Comparison of ENCODE assay signal across 12 cellular contexts in genomic region chr10:77872151-77872946, GRCh38. TPM values are rescaled to one million over a fixed set of nuclear protein-coding genes. Genes with fewer than 3 reads are reported as not detected.
DNase-seq lines count a peak whose midpoint lies in the region; ATAC-seq and TF ChIP-seq lines count a peak whose summit lies in the region.
"Had no signal": no experiment of that assay in that cellular context is flagged by ENCODE, and none has a peak within 500 bp of the region (broad histone marks: within the 10 kb centered on the region; RNA-seq: fewer than 3 reads in every experiment).

No MANE protein-coding gene starts in this region.

- CTCF ChIA-PET in A673 (lab: Charles Lee) (interaction anchor here (0.5 kb wide), 1 partner anchor 26 kb away, joined by 3 read pairs; no protein-coding TSS in a partner anchor), WTC11 (lab: Charles Lee) (interaction anchor here (1.2 to 4.4 kb wide), 3 partner anchors 18 to 26 kb away, joined by 3 to 44 read pairs (median 6); no protein-coding TSS in a partner anchor)

- H3K9me3 Mint-ChIP-seq in WTC11 (no peaks in the 10 kb centered on the region), CD14-positive monocyte (no peaks in the 10 kb centered on the region)
- H3K9me3 Mint-ChIP-seq: activated naive CD4-positive, alpha-beta T cell treated with anti-CD3 and anti-CD28 coated beads, Interleukin-2, amount 10 ng/mL, durations not matched to agents 7 days and 5 days; nephron progenitor cell had no signal

- ATAC-seq in WTC11: no peak

- TF ChIP-seq CTCF in A673 (conservative IDR thresholded peaks at IDR 0.05; ENCODE audit: low read depth, low read length): no peak
- no peak for TF ChIP-seq CTCF in WTC11 (IDR thresholded peaks at IDR 0.05)
- no peak for TF ChIP-seq CTCF in fibroblast of villous mesenchyme (IDR thresholded peaks at IDR 0.05; ENCODE audit: insufficient read depth, low read depth, low read length)
- TF ChIP-seq CTCF in parathyroid adenoma (IDR thresholded peaks at IDR 0.05): no peak
- TF ChIP-seq CTCF in GM20000 (IDR thresholded peaks at IDR 0.05; ENCODE audit: extremely low read depth, missing control alignments): no peak
- no peak for TF ChIP-seq CTCF in CD14-positive monocyte (IDR thresholded peaks at IDR 0.05)

- H3K27me3 Mint-ChIP-seq in WTC11 (ENCODE audit: low read depth): no peaks in the 10 kb centered on the region
- H3K27me3 Mint-ChIP-seq in CD14-positive monocyte (ENCODE audit: low read depth in 3 of 3): peaks cover 0 to 10% (median 4%) of the 10 kb centered on the region in 3 donors

- no peaks in the 10 kb centered on the region for H3K9me3 ChIP-seq in A673 (ENCODE audit: low read depth, low read length, poor library complexity, severe bottlenecking)
- H3K9me3 ChIP-seq in parathyroid adenoma (ENCODE audit: control insufficient read depth, low read length): no peaks in the 10 kb centered on the region

- peak; percentile 33 for DNase-seq in A673 (ENCODE audit: low spot score)
- DNase-seq in WTC11 (ENCODE audit: low spot score): no peak
- DNase-seq in fibroblast of villous mesenchyme (ENCODE audit: low read depth): peak; percentile 42
- DNase-seq in NCI-H2227 treated with DMSO at 0.1 percent for 48 hours (lab: John Stamatoyannopoulos, UW): no peak
- no peak for DNase-seq in NCI-H1105 treated with DMSO at 0.1 percent for 48 hours (lab: John Stamatoyannopoulos, UW)
- DNase-seq in GM20000 (ENCODE audit: low spot score): no peak
- no peak for DNase-seq in CD14-positive monocyte (ENCODE audit: low spot score)
- DNase-seq: activated CD4-positive, CD25-positive, alpha-beta regulatory T cell; activated naive CD4-positive, alpha-beta T cell treated with anti-CD3 and anti-CD28 coated beads, Interleukin-2, amount 10 ng/mL, durations not matched to agents 7 days and 5 days; nephron progenitor cell; OCI-M1 had no signal

- peak overlapping the region; percentile 52 for H3K4me2 ChIP-seq in parathyroid adenoma (ENCODE audit: low read length)

- H2AFZ ChIP-seq in parathyroid adenoma: no peak overlapping the region

- intact Hi-C loops in A673 (cut with micrococcal nuclease; ENCODE audit: unreplicated experiment) (no loop called here), CD14-positive monocyte (cut with micrococcal nuclease) (no loop called here)

- H3K4me3 ChIP-seq in A673 (ENCODE audit: low read depth, low read length, poor library complexity, severe bottlenecking) (no peak overlapping the region), fibroblast of villous mesenchyme (ENCODE audit: low read depth, low read length) (no peak overlapping the region), parathyroid adenoma (ENCODE audit: low read depth, low read length) (no peak overlapping the region)

- H3K27me3 ChIP-seq in A673 (replicated peaks; ENCODE audit: insufficient read depth, low read depth, low read length, poor library complexity) (no peaks in the 10 kb centered on the region), parathyroid adenoma (ENCODE audit: control insufficient read depth, insufficient read depth, low read length) (no peaks in the 10 kb centered on the region)

- H3K4me1 Mint-ChIP-seq in WTC11 (peaks cover 67% of the 10 kb centered on the region), CD14-positive monocyte (peaks cover 5% of the 10 kb centered on the region)

- H3K36me3 ChIP-seq in A673 (ENCODE audit: insufficient read depth, low read length, poor library complexity, severe bottlenecking): no peaks in the 10 kb centered on the region
- H3K36me3 ChIP-seq in parathyroid adenoma (ENCODE audit: control insufficient read depth, insufficient read depth, low read length): no peaks in the 10 kb centered on the region

- BruUV-seq in A673 (replicated peaks; lab: Mats Ljungman, UMichigan): no TSS peak

- H3K27ac ChIP-seq in A673 (ENCODE audit: low read depth, low read length, poor library complexity, severe bottlenecking): peak overlapping the region; percentile 21
- peak overlapping the region; percentile 55 for H3K27ac ChIP-seq in parathyroid adenoma

- no peak overlapping the region for H3K9ac ChIP-seq in parathyroid adenoma

- peaks cover 73% of the 10 kb centered on the region for H3K79me2 ChIP-seq in parathyroid adenoma

- POLR2A ChIA-PET in A673 (lab: Charles Lee; ENCODE audit: low non-redundant PET): interaction anchor here (0.5 kb wide), 1 partner anchor 109 kb away, joined by 19 read pairs; no protein-coding TSS in a partner anchor
- POLR2A ChIA-PET in WTC11 (lab: Charles Lee): interaction anchor here (0.6 to 1.2 kb wide), 2 partner anchors 8 to 13 kb away, joined by 3 to 4 read pairs; no protein-coding TSS in a partner anchor

- H3K4me3 Mint-ChIP-seq in WTC11 (no peak overlapping the region), CD14-positive monocyte (no peak overlapping the region)
- H3K4me3 Mint-ChIP-seq: activated naive CD4-positive, alpha-beta T cell treated with anti-CD3 and anti-CD28 coated beads, Interleukin-2, amount 10 ng/mL, durations not matched to agents 7 days and 5 days; nephron progenitor cell had no signal

- H3K27ac Mint-ChIP-seq in WTC11 (peak overlapping the region; percentile 54; the same call in 1 of the 2 replicates), CD14-positive monocyte (no peak overlapping the region)
- H3K27ac Mint-ChIP-seq: activated naive CD4-positive, alpha-beta T cell treated with anti-CD3 and anti-CD28 coated beads, Interleukin-2, amount 10 ng/mL, durations not matched to agents 7 days and 5 days; nephron progenitor cell had no signal

- H3K36me3 Mint-ChIP-seq in WTC11 (peaks cover 13% of the 10 kb centered on the region), CD14-positive monocyte (no peaks in the 10 kb centered on the region)
- H3K36me3 Mint-ChIP-seq: activated naive CD4-positive, alpha-beta T cell treated with anti-CD3 and anti-CD28 coated beads, Interleukin-2, amount 10 ng/mL, durations not matched to agents 7 days and 5 days had no signal

- peaks cover 27% of the 10 kb centered on the region for H3K4me1 ChIP-seq in A673 (ENCODE audit: insufficient read depth, low read length, poor library complexity, severe bottlenecking)
- H3K4me1 ChIP-seq in parathyroid adenoma: peaks cover 49% of the 10 kb centered on the region

TF ChIP-seq in WTC11, 78 proteins besides CTCF, POLR2A, EP300 and RAD21 (continues in another document):
- no peak for TF ChIP-seq SMAD4 (CRISPR knock-in tag; IDR thresholded peaks at IDR 0.05)
- TF ChIP-seq, protein P1, sequence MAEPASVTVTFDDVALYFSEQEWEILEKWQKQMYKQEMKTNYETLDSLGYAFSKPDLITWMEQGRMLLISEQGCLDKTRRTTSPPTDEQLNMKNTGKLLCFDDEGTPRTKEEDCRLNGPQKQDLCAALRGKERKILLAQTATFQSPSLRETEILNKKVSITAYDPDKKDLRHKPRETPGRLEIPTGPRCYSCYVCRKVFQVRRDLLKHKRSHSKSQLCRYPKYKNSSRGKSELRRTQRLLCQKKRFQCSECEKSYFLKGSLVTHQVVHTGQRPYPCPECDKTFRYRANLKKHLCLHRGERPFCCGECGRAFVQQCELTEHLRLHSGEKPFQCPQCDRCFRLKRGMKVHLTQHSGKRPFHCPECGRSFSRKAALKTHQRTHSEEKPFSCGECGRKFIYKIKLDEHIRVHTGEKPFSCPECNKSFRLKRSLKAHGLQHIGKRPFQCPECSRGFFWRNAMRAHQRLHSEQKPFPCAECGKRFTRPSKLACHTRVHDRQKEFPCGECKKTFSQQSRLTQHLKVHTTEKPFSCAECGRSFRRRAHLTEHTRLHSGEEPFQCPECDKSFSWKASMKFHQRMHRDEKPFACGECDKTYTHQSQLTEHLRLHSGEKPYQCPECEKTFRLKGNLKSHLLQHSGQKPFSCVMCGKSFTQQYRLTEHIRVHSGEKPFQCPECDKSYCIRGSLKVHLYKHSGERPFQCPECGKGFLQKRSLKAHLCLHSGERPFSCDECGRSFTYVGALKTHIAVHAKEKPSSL (CRISPR knock-in tag; conservative IDR thresholded peaks at IDR 0.05): no peak
- TF ChIP-seq, protein P2, sequence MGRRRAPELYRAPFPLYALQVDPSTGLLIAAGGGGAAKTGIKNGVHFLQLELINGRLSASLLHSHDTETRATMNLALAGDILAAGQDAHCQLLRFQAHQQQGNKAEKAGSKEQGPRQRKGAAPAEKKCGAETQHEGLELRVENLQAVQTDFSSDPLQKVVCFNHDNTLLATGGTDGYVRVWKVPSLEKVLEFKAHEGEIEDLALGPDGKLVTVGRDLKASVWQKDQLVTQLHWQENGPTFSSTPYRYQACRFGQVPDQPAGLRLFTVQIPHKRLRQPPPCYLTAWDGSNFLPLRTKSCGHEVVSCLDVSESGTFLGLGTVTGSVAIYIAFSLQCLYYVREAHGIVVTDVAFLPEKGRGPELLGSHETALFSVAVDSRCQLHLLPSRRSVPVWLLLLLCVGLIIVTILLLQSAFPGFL (CRISPR knock-in tag; IDR thresholded peaks at IDR 0.05; ENCODE audit: borderline replicate concordance): no peak
- no peak for TF ChIP-seq GRHL2 (CRISPR knock-in tag; IDR thresholded peaks at IDR 0.05; ENCODE audit: insufficient replicate concordance, severe bottlenecking)
- TF ChIP-seq, protein P3, sequence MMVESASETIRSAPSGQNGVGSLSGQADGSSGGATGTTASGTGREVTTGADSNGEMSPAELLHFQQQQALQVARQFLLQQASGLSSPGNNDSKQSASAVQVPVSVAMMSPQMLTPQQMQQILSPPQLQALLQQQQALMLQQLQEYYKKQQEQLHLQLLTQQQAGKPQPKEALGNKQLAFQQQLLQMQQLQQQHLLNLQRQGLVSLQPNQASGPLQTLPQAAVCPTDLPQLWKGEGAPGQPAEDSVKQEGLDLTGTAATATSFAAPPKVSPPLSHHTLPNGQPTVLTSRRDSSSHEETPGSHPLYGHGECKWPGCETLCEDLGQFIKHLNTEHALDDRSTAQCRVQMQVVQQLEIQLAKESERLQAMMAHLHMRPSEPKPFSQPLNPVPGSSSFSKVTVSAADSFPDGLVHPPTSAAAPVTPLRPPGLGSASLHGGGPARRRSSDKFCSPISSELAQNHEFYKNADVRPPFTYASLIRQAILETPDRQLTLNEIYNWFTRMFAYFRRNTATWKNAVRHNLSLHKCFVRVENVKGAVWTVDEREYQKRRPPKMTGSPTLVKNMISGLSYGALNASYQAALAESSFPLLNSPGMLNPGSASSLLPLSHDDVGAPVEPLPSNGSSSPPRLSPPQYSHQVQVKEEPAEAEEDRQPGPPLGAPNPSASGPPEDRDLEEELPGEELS (CRISPR knock-in tag; IDR thresholded peaks at IDR 0.05): no peak
- TF ChIP-seq TCF7 (CRISPR knock-in tag; IDR thresholded peaks at IDR 0.05; ENCODE audit: low read depth): no peak
- TF ChIP-seq, protein P4, sequence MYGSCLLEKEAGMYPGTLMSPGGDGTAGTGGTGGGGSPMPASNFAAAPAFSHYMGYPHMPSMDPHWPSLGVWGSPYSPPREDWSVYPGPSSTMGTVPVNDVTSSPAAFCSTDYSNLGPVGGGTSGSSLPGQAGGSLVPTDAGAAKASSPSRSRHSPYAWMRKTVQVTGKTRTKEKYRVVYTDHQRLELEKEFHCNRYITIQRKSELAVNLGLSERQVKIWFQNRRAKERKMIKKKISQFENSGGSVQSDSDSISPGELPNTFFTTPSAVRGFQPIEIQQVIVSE (CRISPR knock-in tag; IDR thresholded peaks at IDR 0.05; ENCODE audit: borderline replicate concordance): no peak

RNA-seq across cellular contexts. Expression of gene DLG5, which starts 54.2 kb away (rescaled TPM):
- 44.0 and 47.6 TPM in 2 replicates for total RNA-seq in A673 (2021)
- total RNA-seq in WTC11 (2021): 58.1 to 65.5 TPM (median 59.1 TPM) in 3 replicates
- total RNA-seq in fibroblast of villous mesenchyme: 33.5 and 39.7 TPM in 2 replicates
- under 1 TPM in 1 of 2 donors, not detected in 1; 0.14 TPM for polyA plus RNA-seq in CD14-positive monocyte

Comparison
In these comparisons a context has a peak if more than half of its experiments do, and no peak if none do; other contexts are left out.
1. DNase-seq: peak in A673 (single experiment) and fibroblast of villous mesenchyme (single experiment); none in WTC11 (single experiment), NCI-H2227 treated with DMSO at 0.1 percent for 48 hours (single experiment), NCI-H1105 treated with DMSO at 0.1 percent for 48 hours (single experiment), GM20000 (single experiment) and CD14-positive monocyte (single experiment).